10 cellular contexts compared by ENCODE assay signal in the genomic region with DNA sequence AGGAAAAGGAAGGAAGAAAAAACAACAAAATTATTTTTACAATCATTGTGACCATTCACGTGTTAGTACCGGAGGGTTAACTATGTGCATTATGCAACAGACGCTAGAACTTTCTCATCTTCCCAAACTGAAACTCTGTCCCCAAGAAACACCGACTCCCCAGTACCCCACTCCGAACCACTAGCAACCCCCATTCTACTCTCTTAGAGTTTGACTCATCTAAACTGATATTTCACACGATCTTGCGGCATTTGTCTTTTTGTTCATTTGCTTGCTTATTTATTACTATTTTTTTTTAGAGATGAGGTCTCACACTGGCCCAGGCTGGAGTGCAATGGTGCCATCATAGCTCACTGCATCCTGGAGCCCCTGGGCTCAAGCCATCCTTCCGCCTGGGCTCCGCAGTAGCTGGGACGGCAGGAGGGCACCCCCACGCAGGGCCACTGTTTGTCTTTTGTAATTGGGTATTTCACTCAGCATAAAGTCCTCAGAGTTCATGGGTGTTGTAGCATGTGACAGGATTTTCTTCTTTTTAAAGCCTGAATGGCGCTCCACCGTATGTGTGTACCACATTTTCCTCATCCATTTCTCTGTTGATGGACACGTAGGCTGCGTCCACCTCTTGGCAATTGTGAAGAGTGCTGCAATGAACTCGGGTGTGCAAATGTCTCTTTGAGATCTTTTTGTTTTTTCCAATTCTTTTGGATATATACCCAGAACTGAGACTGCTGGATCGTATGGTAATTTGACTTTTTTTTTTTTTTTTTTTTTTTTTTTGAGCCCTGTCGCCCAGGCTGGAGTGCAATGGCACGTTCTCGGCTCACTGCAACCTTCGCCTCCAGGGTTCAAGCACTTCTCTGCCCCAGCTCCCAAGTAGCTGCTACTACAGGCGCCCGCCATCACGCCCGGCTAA. TPM values are rescaled to one million over a fixed set of nuclear protein-coding genes. Genes with fewer than 3 reads are reported as not detected.
DNase-seq lines count a peak whose midpoint lies in the region; ATAC-seq and TF ChIP-seq lines count a peak whose summit lies in the region.
"Had no signal": no experiment of that assay in that cellular context is flagged by ENCODE, and none has a peak within 500 bp of the region (broad histone marks: within the 10 kb centered on the region; RNA-seq: fewer than 3 reads in every experiment).

No MANE protein-coding gene starts in this region.

- no peaks in the 10 kb centered on the region for H3K36me3 Mint-ChIP-seq in activated naive CD8-positive, alpha-beta T cell treated with anti-CD3 and anti-CD28 coated beads, Interleukin-2, amount 10 ng/mL, durations not matched to agents 7 days and 5 days
- no peaks in the 10 kb centered on the region for H3K36me3 Mint-ChIP-seq in memory B cell

- no peak for DNase-seq in right cardiac atrium
- no peak for DNase-seq in left ventricle myocardium superior
- no peak for DNase-seq in activated naive CD8-positive, alpha-beta T cell treated with anti-CD3 and anti-CD28 coated beads, Interleukin-2, amount 10 ng/mL, durations not matched to agents 7 days and 5 days
- DNase-seq in memory B cell (ENCODE audit: low spot score in 2 of 2): no peak
- DNase-seq in thyroid gland: no peak
- no peak for DNase-seq in EL
- DNase-seq in NCI-H1092 treated with DMSO at 0.1 percent for 48 hours (lab: John Stamatoyannopoulos, UW): no peak
- DNase-seq: caudate nucleus had no signal

- WGBS in right cardiac atrium: 11% methylated on average over 25 of the region's 25 CpGs
- 12 to 14% methylated on average over 25 of the region's 25 CpGs for WGBS in thyroid gland, 2 donors

- peak overlapping the region; percentile 71 for H3K4me3 ChIP-seq in right cardiac atrium (ENCODE audit: low read length)
- peak overlapping the region in 1 of 3 donors; percentile 38 for H3K4me3 ChIP-seq in thyroid gland (replicated peaks in 1 of 3)

- H3K27me3 ChIP-seq in right cardiac atrium (ENCODE audit: control insufficient read depth, insufficient read depth) (no peaks in the 10 kb centered on the region), thyroid gland (peaks cover 51% of the 10 kb centered on the region)

- H3K4me1 ChIP-seq in right cardiac atrium (ENCODE audit: control insufficient read depth, insufficient read depth, low read length) (peaks cover 2% of the 10 kb centered on the region), thyroid gland (peaks cover 25 to 48% of the 10 kb centered on the region in 2 donors)

- H3K4me1 Mint-ChIP-seq in activated naive CD8-positive, alpha-beta T cell treated with anti-CD3 and anti-CD28 coated beads, Interleukin-2, amount 10 ng/mL, durations not matched to agents 7 days and 5 days: peaks cover 21% of the 10 kb centered on the region
- H3K4me1 Mint-ChIP-seq in memory B cell: peaks cover 10% of the 10 kb centered on the region

- peak overlapping the region; percentile 45 for H3K4me3 Mint-ChIP-seq in activated naive CD8-positive, alpha-beta T cell treated with anti-CD3 and anti-CD28 coated beads, Interleukin-2, amount 10 ng/mL, durations not matched to agents 7 days and 5 days
- peak overlapping the region; percentile 71 for H3K4me3 Mint-ChIP-seq in memory B cell

- POLR2A ChIA-PET in activated naive CD8-positive, alpha-beta T cell treated with anti-CD3 and anti-CD28 coated beads, Interleukin-2, amount 10 ng/mL, durations not matched to agents 7 days and 5 days (lab: Charles Lee): no interaction called here

- TF ChIP-seq CTCF in thyroid gland (IDR thresholded peaks at IDR 0.05): no peak

- intact Hi-C loops in right cardiac atrium (cut with DNase I) (no loop called here), left ventricle myocardium superior (cut with micrococcal nuclease) (no loop called here), thyroid gland (cut with DNase I) (no loop called here)

- ATAC-seq in right cardiac atrium (no peak), left ventricle myocardium superior (no peak), memory B cell (ENCODE audit: low read depth) (no peak), HG02623 (IDR thresholded peaks at IDR 0.05; ENCODE audit: unreplicated experiment) (no peak)
- ATAC-seq in activated naive CD8-positive, alpha-beta T cell treated with anti-CD3 and anti-CD28 coated beads, Interleukin-2, amount 10 ng/mL, durations not matched to agents 7 days and 5 days (ENCODE audit: low read depth): no peak

- H3K27ac ChIP-seq in right cardiac atrium (ENCODE audit: low read length) (no peak overlapping the region), thyroid gland (no peak overlapping the region)

- H3K27me3 Mint-ChIP-seq in activated naive CD8-positive, alpha-beta T cell treated with anti-CD3 and anti-CD28 coated beads, Interleukin-2, amount 10 ng/mL, durations not matched to agents 7 days and 5 days: peaks cover 81% of the 10 kb centered on the region
- H3K27me3 Mint-ChIP-seq in memory B cell: peaks cover 39% of the 10 kb centered on the region

- no peaks in the 10 kb centered on the region for H3K9me3 Mint-ChIP-seq in activated naive CD8-positive, alpha-beta T cell treated with anti-CD3 and anti-CD28 coated beads, Interleukin-2, amount 10 ng/mL, durations not matched to agents 7 days and 5 days
- peaks cover 1% of the 10 kb centered on the region for H3K9me3 Mint-ChIP-seq in memory B cell

- no peak overlapping the region for H3K27ac Mint-ChIP-seq in activated naive CD8-positive, alpha-beta T cell treated with anti-CD3 and anti-CD28 coated beads, Interleukin-2, amount 10 ng/mL, durations not matched to agents 7 days and 5 days
- no peak overlapping the region for H3K27ac Mint-ChIP-seq in memory B cell

- H3K9me3 ChIP-seq in right cardiac atrium (ENCODE audit: control insufficient read depth, low read length) (no peaks in the 10 kb centered on the region), thyroid gland (no peaks in the 10 kb centered on the region)

- no peak for TF ChIP-seq POLR2A in thyroid gland (IDR thresholded peaks at IDR 0.05)

- no peaks in the 10 kb centered on the region for H3K36me3 ChIP-seq in thyroid gland

RNA-seq across cellular contexts. Expression of a gene that starts 9.5 kb away (rescaled TPM):
- not detected for total RNA-seq in right cardiac atrium
- not detected for polyA plus RNA-seq in right cardiac atrium
- total RNA-seq in left ventricle myocardium superior: not detected
- total RNA-seq in activated naive CD8-positive, alpha-beta T cell treated with anti-CD3 and anti-CD28 coated beads, Interleukin-2, amount 10 ng/mL, durations not matched to agents 7 days and 5 days: not detected
- total RNA-seq in thyroid gland: not detected
- total RNA-seq: lung microvascular endothelial cell had no signal

RNA-seq across cellular contexts. Expression of a gene that starts 51.5 kb away (rescaled TPM):
- total RNA-seq in right cardiac atrium (10 to 100 TPM in 1 of 4 donors, 1 to 10 TPM in 3; 6.5 to 10.6 (median 7.7) TPM), left ventricle myocardium superior (7.8 TPM), thyroid gland (10 to 100 TPM; 11.2 to 25.7 (median 16.8) TPM)
- polyA plus RNA-seq in right cardiac atrium: 5.6 TPM
- 10 to 100 TPM; 27.2 to 29.8 TPM for total RNA-seq in activated naive CD8-positive, alpha-beta T cell treated with anti-CD3 and anti-CD28 coated beads, Interleukin-2, amount 10 ng/mL, durations not matched to agents 7 days and 5 days
